Comparison of ENCODE assay signal across 24 cellular contexts in genomic region chr21:41342035-41342434, GRCh38. TPM values are rescaled to one million over a fixed set of nuclear protein-coding genes. Genes with fewer than 3 reads are reported as not detected.
DNase-seq lines count a peak whose midpoint lies in the region; ATAC-seq and TF ChIP-seq lines count a peak whose summit lies in the region.
"Had no signal": no experiment of that assay in that cellular context is flagged by ENCODE, and none has a peak within 500 bp of the region (broad histone marks: within the 10 kb centered on the region; RNA-seq: fewer than 3 reads in every experiment).

No MANE protein-coding gene starts in this region.

- intact Hi-C loops in activated CD4-positive, alpha-beta T cell treated with anti-CD3 and anti-CD28 coated beads, Interleukin-2, amount 10 ng/mL, durations not matched to agents 24 days and 14 days (cut with micrococcal nuclease) = no loop called here

- POLR2A ChIA-PET in WTC11 (lab: Charles Lee) = no interaction called here

- no peak overlapping the region for H3K4me3 Mint-ChIP-seq in WTC11
- H3K4me3 Mint-ChIP-seq in activated CD4-positive, alpha-beta T cell treated with anti-CD3 and anti-CD28 coated beads, Interleukin-2, amount 10 ng/mL, durations not matched to agents 24 days and 14 days = no peak overlapping the region
- H3K4me3 Mint-ChIP-seq: B cell; CD14-positive monocyte; CD4-positive, alpha-beta memory T cell; CD4-positive, CD25-positive, alpha-beta regulatory T cell; CD8-positive, alpha-beta memory T cell had no signal

- no peak for ATAC-seq in WTC11
- ATAC-seq: A549, GM12878 had no signal

- H3K9me3 Mint-ChIP-seq in WTC11 = peaks cover 29% of the 10 kb centered on the region
- H3K9me3 Mint-ChIP-seq in activated CD4-positive, alpha-beta T cell treated with anti-CD3 and anti-CD28 coated beads, Interleukin-2, amount 10 ng/mL, durations not matched to agents 24 days and 14 days = peaks cover 5% of the 10 kb centered on the region

- DNase-seq in NCI-H2029 treated with DMSO at 0.1 percent for 48 hours (lab: John Stamatoyannopoulos, UW) (peak; percentile 4), NCI-H2029 (lab: John Stamatoyannopoulos, UW) (no peak), GM13976 (ENCODE audit: low spot score) (peak; percentile 0), WTC11 (ENCODE audit: low spot score) (no peak), C1 segment of cervical spinal cord (lab: John Stamatoyannopoulos, UW) (no peak)
- DNase-seq in activated CD4-positive, alpha-beta T cell treated with anti-CD3 and anti-CD28 coated beads, Interleukin-2, amount 10 ng/mL, durations not matched to agents 24 days and 14 days = no peak
- DNase-seq: AML-193; CD4-positive, alpha-beta memory T cell; CD4-positive, CD25-positive, alpha-beta regulatory T cell; CD8-positive, alpha-beta memory T cell; COR-L47; DMS 273 treated with DMSO at 0.1 percent for 48 hours; DMS153; DMS53; DMS79; DND-41; EL; GDM1 had no signal

- CTCF ChIA-PET in WTC11 (lab: Charles Lee) = no interaction called here

- peaks cover 4% of the 10 kb centered on the region; the same call in 1 of the 2 replicates for H3K4me1 Mint-ChIP-seq in WTC11
- H3K4me1 Mint-ChIP-seq in activated CD4-positive, alpha-beta T cell treated with anti-CD3 and anti-CD28 coated beads, Interleukin-2, amount 10 ng/mL, durations not matched to agents 24 days and 14 days = no peaks in the 10 kb centered on the region
- H3K4me1 Mint-ChIP-seq: B cell; CD14-positive monocyte; CD4-positive, alpha-beta memory T cell; CD4-positive, CD25-positive, alpha-beta regulatory T cell; CD8-positive, alpha-beta memory T cell had no signal

- no peak overlapping the region for H3K27ac Mint-ChIP-seq in WTC11
- H3K27ac Mint-ChIP-seq in activated CD4-positive, alpha-beta T cell treated with anti-CD3 and anti-CD28 coated beads, Interleukin-2, amount 10 ng/mL, durations not matched to agents 24 days and 14 days = no peak overlapping the region
- H3K27ac Mint-ChIP-seq: B cell; CD14-positive monocyte; CD4-positive, alpha-beta memory T cell; CD4-positive, CD25-positive, alpha-beta regulatory T cell; CD8-positive, alpha-beta memory T cell had no signal

- TF ChIP-seq CTCF in GM13976 (IDR thresholded peaks at IDR 0.05; ENCODE audit: borderline replicate concordance, control extremely low read depth, extremely low read depth, insufficient read depth, missing control alignments) = no peak
- TF ChIP-seq CTCF in WTC11 (IDR thresholded peaks at IDR 0.05) = no peak

- in situ Hi-C loops in GM13976 (cut with MboI; ENCODE audit: low sequenced_read_pairs, unreplicated experiment) = no loop called here

- H3K27me3 Mint-ChIP-seq in WTC11 (ENCODE audit: low read depth) = no peaks in the 10 kb centered on the region
- peaks cover 33% of the 10 kb centered on the region for H3K27me3 Mint-ChIP-seq in activated CD4-positive, alpha-beta T cell treated with anti-CD3 and anti-CD28 coated beads, Interleukin-2, amount 10 ng/mL, durations not matched to agents 24 days and 14 days

- H3K36me3 Mint-ChIP-seq in WTC11 = peaks cover 11% of the 10 kb centered on the region
- H3K36me3 Mint-ChIP-seq in activated CD4-positive, alpha-beta T cell treated with anti-CD3 and anti-CD28 coated beads, Interleukin-2, amount 10 ng/mL, durations not matched to agents 24 days and 14 days (ENCODE audit: low read depth) = no peaks in the 10 kb centered on the region
- H3K36me3 Mint-ChIP-seq: CD14-positive monocyte; CD4-positive, alpha-beta memory T cell; CD4-positive, CD25-positive, alpha-beta regulatory T cell had no signal

TF ChIP-seq in WTC11, 78 proteins besides CTCF, POLR2A, EP300 and RAD21:
- no peak for TF ChIP-seq TCF7 (CRISPR knock-in tag; IDR thresholded peaks at IDR 0.05; ENCODE audit: low read depth)
- TF ChIP-seq, protein P1, sequence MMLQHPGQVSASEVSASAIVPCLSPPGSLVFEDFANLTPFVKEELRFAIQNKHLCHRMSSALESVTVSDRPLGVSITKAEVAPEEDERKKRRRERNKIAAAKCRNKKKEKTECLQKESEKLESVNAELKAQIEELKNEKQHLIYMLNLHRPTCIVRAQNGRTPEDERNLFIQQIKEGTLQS (CRISPR knock-in tag; conservative IDR thresholded peaks at IDR 0.05) = no peak
- peak; percentile 95 for TF ChIP-seq ZNF317 (CRISPR knock-in tag; IDR thresholded peaks at IDR 0.05; ENCODE audit: borderline replicate concordance, low read depth)
- no peak for TF ChIP-seq IRF2 (CRISPR knock-in tag; IDR thresholded peaks at IDR 0.05; ENCODE audit: borderline replicate concordance, low read depth)
- no peak for TF ChIP-seq IRF1 (CRISPR knock-in tag; IDR thresholded peaks at IDR 0.05)

RNA-seq across cellular contexts. Expression of gene MX2, which starts 19.8 kb away (rescaled TPM):
- total RNA-seq in WTC11 (2021) = 2.6 to 4.0 TPM (median 2.7 TPM) in 3 replicates
- 8.6 and 11.5 TPM in 2 replicates for total RNA-seq in activated CD4-positive, alpha-beta T cell treated with anti-CD3 and anti-CD28 coated beads, Interleukin-2, amount 10 ng/mL, durations not matched to agents 24 days and 14 days
- total RNA-seq: G401 had no signal

RNA-seq across cellular contexts. Expression of gene FAM3B, which starts 25.4 kb away (rescaled TPM):
- 1.4 to 3.6 TPM (median 3.0 TPM) in 3 replicates for total RNA-seq in WTC11 (2021)
- not detected in 2 replicates for total RNA-seq in activated CD4-positive, alpha-beta T cell treated with anti-CD3 and anti-CD28 coated beads, Interleukin-2, amount 10 ng/mL, durations not matched to agents 24 days and 14 days
- total RNA-seq: A172; B cell; CD4-positive, alpha-beta memory T cell; CD4-positive, CD25-positive, alpha-beta regulatory T cell; CD8-positive, alpha-beta memory T cell; G401; GM12878 had no signal

Comparison
In these comparisons a context has a peak if more than half of its experiments do, and no peak if none do; other contexts are left out.
1. DNase-seq: peak in NCI-H2029 treated with DMSO at 0.1 percent for 48 hours (single experiment) and GM13976 (single experiment); none in NCI-H2029 (single experiment), WTC11 (single experiment), activated CD4-positive, alpha-beta T cell treated with anti-CD3 and anti-CD28 coated beads, Interleukin-2, amount 10 ng/mL, durations not matched to agents 24 days and 14 days (single experiment) and C1 segment of cervical spinal cord (0 of 14).